ENCODE assay signal across 8 cellular contexts in the genomic region with DNA sequence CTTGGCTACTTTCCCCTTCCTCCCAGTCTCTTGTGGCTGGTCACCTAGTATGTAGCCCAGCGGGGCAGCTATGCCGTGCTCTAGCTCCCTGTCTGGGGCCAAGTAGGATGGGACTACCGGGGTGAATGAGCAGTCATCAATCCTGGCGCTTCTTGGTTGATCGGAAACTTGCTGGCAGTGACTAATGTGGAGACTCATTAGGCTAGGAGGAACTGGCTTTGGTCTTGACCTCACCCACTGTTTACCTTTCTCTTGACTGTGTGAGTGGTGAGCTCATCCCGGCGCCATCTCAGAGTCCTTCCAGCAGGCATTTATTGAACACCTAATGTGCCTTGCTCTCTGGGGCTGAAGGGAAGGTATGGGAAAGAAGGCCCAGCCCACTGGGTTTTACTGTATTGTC. TPM values are rescaled to one million over a fixed set of nuclear protein-coding genes. Genes with fewer than 3 reads are reported as not detected.
DNase-seq lines count a peak whose midpoint lies in the region; ATAC-seq and TF ChIP-seq lines count a peak whose summit lies in the region.

No MANE protein-coding gene starts in this region.

- H3K4me1 Mint-ChIP-seq in central memory CD8-positive, alpha-beta T cell: peaks cover 80% of the 10 kb centered on the region

- DNase-seq in MG63 (peak; percentile 95), NCI-H524 (lab: John Stamatoyannopoulos, UW) (no peak), GF-D8 (lab: John Stamatoyannopoulos, UW) (no peak)
- no peak for DNase-seq in central memory CD8-positive, alpha-beta T cell (ENCODE audit: low spot score in 2 of 2)

- H3K4me1 ChIP-seq in BLaER1 treated with 17β-estradiol and CSF1 and Interleukin-3, amounts not matched to agents 10 nM and 100 nM: peaks cover 56 to 80% (median 71%) of the 10 kb centered on the region in 10 experiments
- peaks cover 30 to 77% of the 10 kb centered on the region in 2 donors for H3K4me1 ChIP-seq in muscle layer of duodenum (ENCODE audit: control insufficient read depth in 1 of 2, insufficient read depth in 2 of 2, low read length in 2 of 2)

- H3K27me3 ChIP-seq in BLaER1 treated with 17β-estradiol and CSF1 and Interleukin-3, amounts not matched to agents 10 nM and 100 nM: no peaks in the 10 kb centered on the region
- H3K27me3 ChIP-seq in MG63: no peaks in the 10 kb centered on the region
- no peaks in the 10 kb centered on the region for H3K27me3 ChIP-seq in muscle layer of duodenum (ENCODE audit: low read depth, low read length)

- H3K27ac ChIP-seq in BLaER1 treated with 17β-estradiol and CSF1 and Interleukin-3, amounts not matched to agents 10 nM and 100 nM: no peak overlapping the region
- H3K27ac ChIP-seq in muscle layer of duodenum (ENCODE audit: low read length): peak overlapping the region; percentile 47

- peaks cover 0 to 5% (median 0%) of the 10 kb centered on the region in 11 experiments; a peak in 5 of 22 replicates for H3K9me3 ChIP-seq in BLaER1 treated with 17β-estradiol and CSF1 and Interleukin-3, amounts not matched to agents 10 nM and 100 nM (replicated peaks in 1 of 11)
- H3K9me3 ChIP-seq in MG63 (no peaks in the 10 kb centered on the region), muscle layer of duodenum (ENCODE audit: control insufficient read depth in 1 of 2, low read length in 2 of 2) (no peaks in the 10 kb centered on the region)

- no peak for ATAC-seq in central memory CD8-positive, alpha-beta T cell (replicated peaks; ENCODE audit: extremely low read depth, poor library complexity, severe bottlenecking)
- ATAC-seq in HG02588 (IDR thresholded peaks at IDR 0.05; ENCODE audit: unreplicated experiment): no peak
- no peak; the same call in 2 of the 3 replicates for ATAC-seq in SK-N-SH treated with all-trans-retinoic acid at 6 μM for 48 hours

- peak overlapping the region; percentile 69 for H3K27ac Mint-ChIP-seq in central memory CD8-positive, alpha-beta T cell (ENCODE audit: low read depth)

- H3K4me2 ChIP-seq in BLaER1 treated with 17β-estradiol and CSF1 and Interleukin-3, amounts not matched to agents 10 nM and 100 nM: peak overlapping the region in 6 of 11 experiments; percentile 1 to 95 (median 54); a peak in 5 of 22 replicates

- H3K9me3 Mint-ChIP-seq in central memory CD8-positive, alpha-beta T cell: no peaks in the 10 kb centered on the region

- H3K4me3 Mint-ChIP-seq in central memory CD8-positive, alpha-beta T cell: no peak overlapping the region

- H4K20me1 ChIP-seq in BLaER1 treated with 17β-estradiol and CSF1 and Interleukin-3, amounts not matched to agents 10 nM and 100 nM: peaks cover 0 to 9% (median 0%) of the 10 kb centered on the region in 11 experiments; a peak in 3 of 22 replicates

- no peaks in the 10 kb centered on the region for H3K36me3 ChIP-seq in BLaER1 treated with 17β-estradiol and CSF1 and Interleukin-3, amounts not matched to agents 10 nM and 100 nM
- H3K36me3 ChIP-seq in MG63 (no peaks in the 10 kb centered on the region), muscle layer of duodenum (ENCODE audit: control insufficient read depth in 1 of 2, insufficient read depth in 2 of 2, low read length in 2 of 2) (no peaks in the 10 kb centered on the region)

- H3K4me3 ChIP-seq in BLaER1 treated with 17β-estradiol and CSF1 and Interleukin-3, amounts not matched to agents 10 nM and 100 nM: no peak overlapping the region
- H3K4me3 ChIP-seq in MG63: no peak overlapping the region
- no peak overlapping the region for H3K4me3 ChIP-seq in muscle layer of duodenum (ENCODE audit: low read depth in 1 of 2, low read length in 2 of 2)

- H3K27me3 Mint-ChIP-seq in central memory CD8-positive, alpha-beta T cell: no peaks in the 10 kb centered on the region

- no peak overlapping the region for H3K9ac ChIP-seq in BLaER1 treated with 17β-estradiol and CSF1 and Interleukin-3, amounts not matched to agents 10 nM and 100 nM

- H3K36me3 Mint-ChIP-seq in central memory CD8-positive, alpha-beta T cell (ENCODE audit: insufficient read depth): peaks cover 1% of the 10 kb centered on the region

TF ChIP-seq in SK-N-SH treated with all-trans-retinoic acid at 6 μM for 48 hours, 23 proteins besides CTCF, POLR2A, EP300 and RAD21:
- TF ChIP-seq ZNF8 (CRISPR knock-in tag; IDR thresholded peaks at IDR 0.05) (no peak), ZFP3 (CRISPR knock-in tag; IDR thresholded peaks at IDR 0.05) (no peak), PPARA (CRISPR knock-in tag; IDR thresholded peaks at IDR 0.05; ENCODE audit: borderline replicate concordance) (no peak), CSDC2 (CRISPR knock-in tag; IDR thresholded peaks at IDR 0.05) (no peak), BACH2 (CRISPR knock-in tag; IDR thresholded peaks at IDR 0.05; ENCODE audit: borderline replicate concordance) (no peak), OSR1 (CRISPR knock-in tag; IDR thresholded peaks at IDR 0.05) (no peak), ISL1 (CRISPR knock-in tag; IDR thresholded peaks at IDR 0.05) (no peak), POU6F1 (CRISPR knock-in tag; IDR thresholded peaks at IDR 0.05; ENCODE audit: borderline replicate concordance, low read depth) (no peak), RARB (CRISPR knock-in tag; IDR thresholded peaks at IDR 0.05) (no peak), ZFP30 (CRISPR knock-in tag; IDR thresholded peaks at IDR 0.05) (no peak), ZNF70 (CRISPR knock-in tag; IDR thresholded peaks at IDR 0.05) (no peak), TOX (CRISPR knock-in tag; IDR thresholded peaks at IDR 0.05; ENCODE audit: borderline replicate concordance) (no peak)

RNA-seq across cellular contexts. Expression of gene PLEKHG3, which starts 16.0 kb away (rescaled TPM):
- 20.2 and 24.1 TPM in 2 replicates for total RNA-seq in MG63 (2014; rRNA removed; shearing (Covaris generic); ENCODE audit: low replicate concordance)
